ENCODE assay signal across 8 cellular contexts in genomic region chr12:110741795-110742717, GRCh38. TPM values are rescaled to one million over a fixed set of nuclear protein-coding genes. Genes with fewer than 3 reads are reported as not detected.
DNase-seq lines count a peak whose midpoint lies in the region; ATAC-seq and TF ChIP-seq lines count a peak whose summit lies in the region.

No MANE protein-coding gene starts in this region.

- WGBS in ectodermal cell, 2 experiments = 0% methylated on average over 51 to 53 of the region's 53 CpGs
- 2% methylated on average over 38 of the region's 53 CpGs for WGBS in mesenchymal stem cell

- H3K9me3 ChIP-seq in Caco-2 (no peaks in the 10 kb centered on the region), ectodermal cell (ENCODE audit: control insufficient read depth, low read length) (no peaks in the 10 kb centered on the region), mesenchymal stem cell (ENCODE audit: control insufficient read depth, low read length) (no peaks in the 10 kb centered on the region), tibial artery (no peaks in the 10 kb centered on the region)

- H3K36me3 ChIP-seq in Caco-2 (ENCODE audit: control insufficient read depth, insufficient read depth, low read length) (peaks cover 2% of the 10 kb centered on the region; the same call in 1 of the 2 replicates), KMS-11 (ENCODE audit: insufficient read depth) (no peaks in the 10 kb centered on the region), ectodermal cell (ENCODE audit: control insufficient read depth, insufficient read depth, low read length) (no peaks in the 10 kb centered on the region), mesenchymal stem cell (ENCODE audit: control insufficient read depth in 1 of 2, insufficient read depth in 2 of 2, low read depth in 1 of 2, low read length in 2 of 2) (peaks cover 0 to 2% of the 10 kb centered on the region in 2 experiments), tibial artery (no peaks in the 10 kb centered on the region)

- peak overlapping the region; percentile 82 to 100 for H3K4ac ChIP-seq in mesenchymal stem cell (ENCODE audit: low read depth in 1 of 2, low read length in 2 of 2)

- H2AK5ac ChIP-seq in mesenchymal stem cell (ENCODE audit: low read length, severe bottlenecking) = no peak overlapping the region

- CTCF ChIA-PET in Caco-2 (lab: Charles Lee) = interaction anchor here (0.7 kb wide), 1 partner anchor 146 kb away, joined by 3 read pairs; no protein-coding TSS in a partner anchor

- H3K4me1 ChIP-seq in Caco-2 = peaks cover 19% of the 10 kb centered on the region; the same call in 1 of the 2 replicates
- peaks cover 40% of the 10 kb centered on the region for H3K4me1 ChIP-seq in KMS-11 (ENCODE audit: low read depth, poor library complexity, severe bottlenecking)
- H3K4me1 ChIP-seq in ectodermal cell (ENCODE audit: control insufficient read depth, insufficient read depth, low read length) = peaks cover 23% of the 10 kb centered on the region
- peaks cover 20% of the 10 kb centered on the region for H3K4me1 ChIP-seq in mesenchymal stem cell (ENCODE audit: control insufficient read depth, insufficient read depth, low read depth, low read length)
- peaks cover 0 to 62% (median 36%) of the 10 kb centered on the region in 4 donors for H3K4me1 ChIP-seq in tibial artery

- peaks cover 37% of the 10 kb centered on the region for H4K20me1 ChIP-seq in KMS-11 (ENCODE audit: insufficient read depth)

- H3K27me3 ChIP-seq in Caco-2 (replicated peaks; ENCODE audit: control insufficient read depth, insufficient read depth, low read length) = no peaks in the 10 kb centered on the region
- H3K27me3 ChIP-seq in KMS-11 (ENCODE audit: insufficient read depth, low read depth) = no peaks in the 10 kb centered on the region
- no peaks in the 10 kb centered on the region for H3K27me3 ChIP-seq in ectodermal cell (ENCODE audit: control insufficient read depth, insufficient read depth, low read length, poor library complexity, severe bottlenecking)
- no peaks in the 10 kb centered on the region for H3K27me3 ChIP-seq in mesenchymal stem cell (ENCODE audit: control insufficient read depth in 1 of 2, insufficient read depth in 1 of 2, low read length in 2 of 2)
- H3K27me3 ChIP-seq in tibial artery = no peaks in the 10 kb centered on the region

- DNase-seq in Caco-2 = peak in 1 of 2 experiments; percentile 41
- DNase-seq in mesenchymal stem cell = peak; percentile 54
- DNase-seq in tibial artery = no peak

- peak overlapping the region; percentile 95 for H2BK15ac ChIP-seq in mesenchymal stem cell (ENCODE audit: low read depth, poor library complexity, severe bottlenecking)

- peak; percentile 21 for ATAC-seq in GM21423 (IDR thresholded peaks at IDR 0.05; ENCODE audit: unreplicated experiment)
- no peak for ATAC-seq in GM18520 (IDR thresholded peaks at IDR 0.05; ENCODE audit: unreplicated experiment)

- H3K27ac ChIP-seq in KMS-11 = peak overlapping the region; percentile 63
- no peak overlapping the region for H3K27ac ChIP-seq in ectodermal cell (ENCODE audit: insufficient read depth, low read depth, low read length, poor library complexity, severe bottlenecking)
- no peak overlapping the region for H3K27ac ChIP-seq in mesenchymal stem cell (ENCODE audit: low read length, poor library complexity, severe bottlenecking)
- peak overlapping the region; percentile 88 to 90 for H3K27ac ChIP-seq in tibial artery

- peaks cover 56% of the 10 kb centered on the region for H3K79me2 ChIP-seq in KMS-11 (ENCODE audit: insufficient read depth, low read depth)

- H3K4me3 Mint-ChIP-seq in Caco-2 (ENCODE audit: unreplicated experiment) = peak overlapping the region; percentile 93
- peak overlapping the region; percentile 99 for H3K4me3 Mint-ChIP-seq in T-helper 1 cell treated with Interleukin-12 subunit alpha and Interleukin-12 subunit beta and Interleukin-4 antibody, amounts not matched to agents 30 μg/mL and 1 μg/mL, for 36 hours

- peak overlapping the region; percentile 99 for H4K91ac ChIP-seq in mesenchymal stem cell (ENCODE audit: low read length)

- H3K27me3 Mint-ChIP-seq in Caco-2 (ENCODE audit: insufficient read depth, unreplicated experiment) = no peaks in the 10 kb centered on the region
- no peaks in the 10 kb centered on the region for H3K27me3 Mint-ChIP-seq in T-helper 1 cell treated with Interleukin-12 subunit alpha and Interleukin-12 subunit beta and Interleukin-4 antibody, amounts not matched to agents 30 μg/mL and 1 μg/mL, for 36 hours (ENCODE audit: low read depth)

- H2BK120ac ChIP-seq in mesenchymal stem cell (ENCODE audit: low read depth, low read length) = peak overlapping the region; percentile 91

- intact Hi-C loops in Caco-2 (cut with micrococcal nuclease; ENCODE audit: unreplicated experiment) = loop anchor here (5.0 to 10.0 kb wide), 2 partner anchors 83 to 1170 kb away; partner anchors contain the start of genes MMAB and MVK
- intact Hi-C loops in tibial artery (cut with DNase I; ENCODE audit: low total_unique reads) = loop anchor here (5.0 kb wide), 1 partner anchor 145 kb away; no protein-coding TSS in a partner anchor

- H3K18ac ChIP-seq in mesenchymal stem cell (ENCODE audit: low read depth in 1 of 2, low read length in 2 of 2) = peak overlapping the region; percentile 100

- H3K4me2 ChIP-seq in KMS-11 (peak overlapping the region; percentile 93), mesenchymal stem cell (ENCODE audit: low read length, poor library complexity, severe bottlenecking) (peak overlapping the region; percentile 89)

- peak overlapping the region; percentile 97 for H4K8ac ChIP-seq in mesenchymal stem cell (ENCODE audit: low read length)

- H3K27ac Mint-ChIP-seq in Caco-2 (ENCODE audit: unreplicated experiment) = peak overlapping the region; percentile 95
- H3K27ac Mint-ChIP-seq in T-helper 1 cell treated with Interleukin-12 subunit alpha and Interleukin-12 subunit beta and Interleukin-4 antibody, amounts not matched to agents 30 μg/mL and 1 μg/mL, for 36 hours = peak overlapping the region; percentile 99

- H2BK12ac ChIP-seq in mesenchymal stem cell (ENCODE audit: low read length in 2 of 2) = peak overlapping the region in 1 of 2 experiments; percentile 84

- H3K14ac ChIP-seq in mesenchymal stem cell (ENCODE audit: low read length in 2 of 2) = peak overlapping the region; percentile 95 to 96

- H3K9ac ChIP-seq in KMS-11 (peak overlapping the region; percentile 86), mesenchymal stem cell (ENCODE audit: low read length) (peak overlapping the region; percentile 92)

- POLR2A ChIA-PET in Caco-2 (lab: Charles Lee) = no interaction called here

- no peak overlapping the region for H3K23ac ChIP-seq in mesenchymal stem cell (ENCODE audit: low read length in 2 of 2)

- H3K36me3 Mint-ChIP-seq in Caco-2 (ENCODE audit: insufficient read depth, unreplicated experiment) = peaks cover 38% of the 10 kb centered on the region
- peaks cover 19% of the 10 kb centered on the region for H3K36me3 Mint-ChIP-seq in T-helper 1 cell treated with Interleukin-12 subunit alpha and Interleukin-12 subunit beta and Interleukin-4 antibody, amounts not matched to agents 30 μg/mL and 1 μg/mL, for 36 hours (ENCODE audit: low read depth)

- H2AFZ ChIP-seq in KMS-11 (ENCODE audit: low read depth) = no peak overlapping the region
- H2AFZ ChIP-seq in mesenchymal stem cell (ENCODE audit: low read depth, low read length) = no peak overlapping the region

- H3K9me3 Mint-ChIP-seq in Caco-2 (ENCODE audit: unreplicated experiment) = no peaks in the 10 kb centered on the region
- H3K9me3 Mint-ChIP-seq in T-helper 1 cell treated with Interleukin-12 subunit alpha and Interleukin-12 subunit beta and Interleukin-4 antibody, amounts not matched to agents 30 μg/mL and 1 μg/mL, for 36 hours = no peaks in the 10 kb centered on the region

- H3K4me3 ChIP-seq in Caco-2 (ENCODE audit: low read depth, low read length) = peak overlapping the region; percentile 97
- H3K4me3 ChIP-seq in KMS-11 (IDR thresholded peaks at IDR 0.05; ENCODE audit: insufficient read depth, low read depth, low read length) = no peak overlapping the region
- peak overlapping the region; percentile 78 for H3K4me3 ChIP-seq in ectodermal cell (ENCODE audit: insufficient read depth, low read depth, low read length)
- H3K4me3 ChIP-seq in mesenchymal stem cell (ENCODE audit: insufficient read depth in 1 of 2, low read depth in 1 of 2, low read length in 2 of 2) = peak overlapping the region; percentile 94 to 99
- peak overlapping the region; percentile 84 to 95 for H3K4me3 ChIP-seq in tibial artery

- no peak for TF ChIP-seq CTCF in Caco-2 (IDR thresholded peaks at IDR 0.05; ENCODE audit: insufficient read depth in 1 of 2, low read depth in 1 of 2, low read length in 1 of 2, severe bottlenecking in 1 of 2, unreplicated experiment in 1 of 2)
- no peak for TF ChIP-seq CTCF in KMS-11 (conservative IDR thresholded peaks at IDR 0.05; ENCODE audit: low read depth, low read length)
- no peak for TF ChIP-seq CTCF in tibial artery (IDR thresholded peaks at IDR 0.05)

- H2BK5ac ChIP-seq in mesenchymal stem cell (ENCODE audit: low read depth, low read length, poor library complexity, severe bottlenecking) = peak overlapping the region; percentile 94

- H3K4me1 Mint-ChIP-seq in Caco-2 (ENCODE audit: low read depth, unreplicated experiment) = peaks cover 13% of the 10 kb centered on the region
- peaks cover 39% of the 10 kb centered on the region for H3K4me1 Mint-ChIP-seq in T-helper 1 cell treated with Interleukin-12 subunit alpha and Interleukin-12 subunit beta and Interleukin-4 antibody, amounts not matched to agents 30 μg/mL and 1 μg/mL, for 36 hours (ENCODE audit: low read depth)

- peaks cover 4% of the 10 kb centered on the region for H3K79me1 ChIP-seq in mesenchymal stem cell (replicated peaks; ENCODE audit: low read length, poor library complexity, severe bottlenecking)

- no TSS peak for BruUV-seq in Caco-2 (replicated peaks; lab: Mats Ljungman, UMichigan)

RNA-seq across cellular contexts. Expression of gene PPP1CC, which starts 0.6 kb away (rescaled TPM):
- total RNA-seq in Caco-2 (2022) = 202 and 213 TPM in 2 replicates
- 362 TPM for polyA plus RNA-seq in ectodermal cell (2013, experiment 1 of 4)
- 325 TPM for polyA plus RNA-seq in ectodermal cell (2013, experiment 2 of 4)
- 314 TPM for polyA plus RNA-seq in ectodermal cell (2013, experiment 3 of 4)
- polyA plus RNA-seq in ectodermal cell (2013, experiment 4 of 4) = 337 TPM
- polyA plus RNA-seq in mesenchymal stem cell (2013, experiment 1 of 2) = 121 TPM
- polyA plus RNA-seq in mesenchymal stem cell (2013, experiment 2 of 2) = 123 TPM

RNA-seq across cellular contexts. Expression of gene HVCN1, which starts 53.1 kb away (rescaled TPM):
- 0.23 TPM in 1 of 2 replicates, not detected in the other for total RNA-seq in Caco-2 (2022)
- polyA plus RNA-seq in ectodermal cell (2013, experiment 1 of 4) = 7.9 TPM
- polyA plus RNA-seq in ectodermal cell (2013, experiment 2 of 4) = 7.6 TPM
- polyA plus RNA-seq in ectodermal cell (2013, experiment 3 of 4) = 8.0 TPM
- 10.6 TPM for polyA plus RNA-seq in ectodermal cell (2013, experiment 4 of 4)
- polyA plus RNA-seq in mesenchymal stem cell (2013, experiment 1 of 2) = 5.3 TPM
- 5.5 TPM for polyA plus RNA-seq in mesenchymal stem cell (2013, experiment 2 of 2)

Comparison
In these comparisons a context has a peak if more than half of its experiments do, and no peak if none do; other contexts are left out.
1. H3K27ac ChIP-seq: peak in KMS-11 (single experiment) and tibial artery (2 of 2); none in ectodermal cell (single experiment) and mesenchymal stem cell (single experiment).